In the genomic region with DNA sequence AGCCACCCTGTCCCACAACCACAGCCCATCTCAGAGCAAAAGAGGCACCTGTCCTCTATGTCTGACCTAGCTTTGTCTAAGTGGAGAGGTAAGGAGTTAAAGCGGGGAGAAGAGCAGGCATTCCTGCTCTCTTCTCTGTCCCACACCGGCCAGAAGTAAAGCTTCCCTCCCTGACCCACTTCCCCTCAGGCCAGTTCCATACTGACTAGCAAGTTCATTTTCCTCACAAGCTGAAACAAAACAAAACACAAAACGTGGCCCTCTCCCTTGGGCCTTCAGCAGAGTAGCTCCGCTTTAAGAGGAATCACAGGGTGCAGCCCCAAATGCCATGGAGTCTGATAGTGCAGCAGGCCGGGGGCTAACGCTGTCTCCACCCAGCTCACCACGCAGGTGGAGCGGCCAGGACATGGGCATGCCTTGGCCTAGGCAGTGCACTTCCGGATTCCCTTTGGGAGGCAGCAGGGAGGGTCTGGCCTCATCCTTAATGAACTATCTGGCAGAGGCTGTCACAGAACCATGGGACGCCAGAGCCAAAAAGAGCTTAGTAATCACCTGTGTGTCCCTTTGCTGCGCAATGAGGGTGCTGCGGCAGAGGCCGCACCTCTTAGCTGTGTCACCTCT, we compare ENCODE assay signal across 13 cellular contexts. TPM values are rescaled to one million over a fixed set of nuclear protein-coding genes. Genes with fewer than 3 reads are reported as not detected.
DNase-seq lines count a peak whose midpoint lies in the region; ATAC-seq and TF ChIP-seq lines count a peak whose summit lies in the region.
"Had no signal": no experiment of that assay in that cellular context is flagged by ENCODE, and none has a peak within 500 bp of the region (broad histone marks: within the 10 kb centered on the region; RNA-seq: fewer than 3 reads in every experiment).

No MANE protein-coding gene starts in this region.

- H3K4me1 ChIP-seq in esophagus muscularis mucosa (peaks cover 5 to 69% (median 55%) of the 10 kb centered on the region in 4 donors), spleen (peaks cover 96 to 100% (median 100%) of the 10 kb centered on the region in 6 donors), foreskin keratinocyte (no peaks in the 10 kb centered on the region)

- H3K9ac ChIP-seq in SU-DHL-6 (ENCODE audit: low read length): 0 out of 2 replicates have a peak overlapping the region, but pooled peaks have one; percentile 61

- H3K27me3 Mint-ChIP-seq in T-helper 2 cell treated with Interferon-gamma antibody and Interleukin-4, amounts not matched to agents 5 μg/mL and 100 μg/mL, for 36 hours (ENCODE audit: low read depth): no peaks in the 10 kb centered on the region

- peaks cover 90% of the 10 kb centered on the region for H3K4me1 Mint-ChIP-seq in T-helper 2 cell treated with Interferon-gamma antibody and Interleukin-4, amounts not matched to agents 5 μg/mL and 100 μg/mL, for 36 hours (ENCODE audit: low read depth)

- TF ChIP-seq CTCF in SU-DHL-6 (IDR thresholded peaks at IDR 0.05; ENCODE audit: insufficient read depth, low read length, poor library complexity, severe bottlenecking) (no peak), esophagus muscularis mucosa (IDR thresholded peaks at IDR 0.05) (no peak), spleen (IDR thresholded peaks at IDR 0.05 in 8 of 11, conservative IDR thresholded peaks at IDR 0.05 in 3 of 11) (no peak), foreskin keratinocyte (conservative IDR thresholded peaks at IDR 0.05) (no peak)

- H3F3A ChIP-seq in SU-DHL-6 (ENCODE audit: insufficient read depth): peaks cover 73% of the 10 kb centered on the region

- peak overlapping the region; percentile 85 for H3K4me3 Mint-ChIP-seq in T-helper 2 cell treated with Interferon-gamma antibody and Interleukin-4, amounts not matched to agents 5 μg/mL and 100 μg/mL, for 36 hours

- no peaks in the 10 kb centered on the region for H3K9me2 ChIP-seq in SU-DHL-6 (replicated peaks; ENCODE audit: insufficient read depth, low read length)

- no peaks in the 10 kb centered on the region for H4K20me1 ChIP-seq in SU-DHL-6 (ENCODE audit: low read depth, low read length)

- intact Hi-C loops in esophagus muscularis mucosa (cut with DNase I) (no loop called here), spleen (cut with DNase I; ENCODE audit: low total_unique reads) (no loop called here)

- WGBS in esophagus muscularis mucosa: 74% methylated on average over 6 of the region's 13 CpGs
- 65 to 69% (median 66%) methylated on average over 12 to 13 of the region's 13 CpGs for whole genome bisulfite sequencing in spleen, 5 donors

- no peak for TF ChIP-seq POLR2A in esophagus muscularis mucosa (IDR thresholded peaks at IDR 0.05; ENCODE audit: low read depth)
- no peak for TF ChIP-seq POLR2A in spleen (IDR thresholded peaks at IDR 0.05)

- H3K36me3 ChIP-seq in SU-DHL-6 (ENCODE audit: low read length): no peaks in the 10 kb centered on the region
- H3K36me3 ChIP-seq in esophagus muscularis mucosa: no peaks in the 10 kb centered on the region
- peaks cover 0 to 26% (median 0%) of the 10 kb centered on the region in 6 donors for H3K36me3 ChIP-seq in spleen

- H3K9me3 ChIP-seq in SU-DHL-6 (ENCODE audit: insufficient read depth, low read length) (no peaks in the 10 kb centered on the region), esophagus muscularis mucosa (no peaks in the 10 kb centered on the region), spleen (no peaks in the 10 kb centered on the region)

- peaks cover 43% of the 10 kb centered on the region for H3K36me3 Mint-ChIP-seq in T-helper 2 cell treated with Interferon-gamma antibody and Interleukin-4, amounts not matched to agents 5 μg/mL and 100 μg/mL, for 36 hours (ENCODE audit: low read depth)

- ATAC-seq in foreskin keratinocyte (no peak), GM18868 (IDR thresholded peaks at IDR 0.05; ENCODE audit: unreplicated experiment) (no peak)

- H3K27ac Mint-ChIP-seq in T-helper 2 cell treated with Interferon-gamma antibody and Interleukin-4, amounts not matched to agents 5 μg/mL and 100 μg/mL, for 36 hours: peak overlapping the region; percentile 86

- no peaks in the 10 kb centered on the region for H3K9me3 Mint-ChIP-seq in T-helper 2 cell treated with Interferon-gamma antibody and Interleukin-4, amounts not matched to agents 5 μg/mL and 100 μg/mL, for 36 hours

- no peak overlapping the region for H2AFZ ChIP-seq in SU-DHL-6 (ENCODE audit: low read depth, low read length, severe bottlenecking)

- TF ChIP-seq EP300 in esophagus muscularis mucosa (IDR thresholded peaks at IDR 0.05): no peak

- H3K4me3 ChIP-seq in SU-DHL-6 (ENCODE audit: insufficient read depth, low read length, poor library complexity, severe bottlenecking) (no peak overlapping the region), esophagus muscularis mucosa (no peak overlapping the region), spleen (peak overlapping the region in 1 of 8 donors; percentile 59)
- H3K4me3 ChIP-seq: dorsolateral prefrontal cortex had no signal

- H3K27me3 ChIP-seq in SU-DHL-6 (ENCODE audit: low read length) (no peaks in the 10 kb centered on the region), esophagus muscularis mucosa (no peaks in the 10 kb centered on the region), spleen (replicated peaks in 1 of 7) (no peaks in the 10 kb centered on the region), foreskin keratinocyte (peaks cover 37% of the 10 kb centered on the region)

- DNase-seq in T-helper 2 cell treated with Interferon-gamma antibody and Interleukin-4, amounts not matched to agents 5 μg/mL and 100 μg/mL, for 36 hours (ENCODE audit: low spot score): no peak
- DNase-seq in T-helper 2 cell: no peak
- no peak for DNase-seq in esophagus muscularis mucosa (ENCODE audit: extremely low spot score)
- DNase-seq in spleen: peak; percentile 82
- no peak for DNase-seq in NCI-H82 treated with DMSO at 0.1 percent for 48 hours (lab: John Stamatoyannopoulos, UW; ENCODE audit: unreplicated experiment)
- DNase-seq in foreskin keratinocyte: no peak
- DNase-seq: aorta, dorsolateral prefrontal cortex, foreskin fibroblast, NCI-H2171 treated with DMSO at 0.1 percent for 48 hours had no signal

- H3K79me2 ChIP-seq in SU-DHL-6 (ENCODE audit: insufficient read depth, low read length): peaks cover 83% of the 10 kb centered on the region

- peak overlapping the region; percentile 100 for H3K27ac ChIP-seq in SU-DHL-6 (ENCODE audit: low read depth, low read length)
- H3K27ac ChIP-seq in esophagus muscularis mucosa (replicated peaks in 1 of 4): peak overlapping the region; percentile 15 to 35 (median 26)
- H3K27ac ChIP-seq in spleen: peak overlapping the region; percentile 64 to 100 (median 90)
- H3K27ac ChIP-seq in foreskin keratinocyte: no peak overlapping the region
- H3K27ac ChIP-seq: 22Rv1 had no signal

- no peak overlapping the region for H3K4me2 ChIP-seq in SU-DHL-6 (ENCODE audit: low read depth, low read length, poor library complexity, severe bottlenecking)

RNA-seq across cellular contexts. Expression of gene FLI1, which starts 34.0 kb away (rescaled TPM):
- total RNA-seq in esophagus muscularis mucosa: 10 to 100 TPM; 17.4 to 43.8 (median 29.6) TPM
- total RNA-seq in spleen: 100 to 1,000 TPM; 125 to 270 (median 160) TPM
- 10 to 100 TPM; 45.8 to 74.2 (median 52.5) TPM for polyA plus RNA-seq in spleen
- 0.32 and 1.1 TPM in 2 replicates for total RNA-seq in foreskin keratinocyte
- polyA plus RNA-seq in foreskin keratinocyte: 0.16 and 0.48 TPM in 2 replicates
